Comparison of ENCODE assay signal across 13 cellular contexts in genomic region chr12:57118711-57119271, GRCh38. TPM values are rescaled to one million over a fixed set of nuclear protein-coding genes. Genes with fewer than 3 reads are reported as not detected.
DNase-seq lines count a peak whose midpoint lies in the region; ATAC-seq and TF ChIP-seq lines count a peak whose summit lies in the region.
"Had no signal": no experiment of that assay in that cellular context is flagged by ENCODE, and none has a peak within 500 bp of the region (broad histone marks: within the 10 kb centered on the region; RNA-seq: fewer than 3 reads in every experiment).

No MANE protein-coding gene starts in this region.

- peaks cover 8% of the 10 kb centered on the region for H3K4me1 Mint-ChIP-seq in activated CD8-positive, alpha-beta memory T cell treated with anti-CD3 and anti-CD28 coated beads, Interleukin-2, amount 10 ng/mL, durations not matched to agents 7 days and 5 days

- peaks cover 13% of the 10 kb centered on the region for H3K27me3 Mint-ChIP-seq in activated CD8-positive, alpha-beta memory T cell treated with anti-CD3 and anti-CD28 coated beads, Interleukin-2, amount 10 ng/mL, durations not matched to agents 7 days and 5 days

- no peak overlapping the region for H3K4me3 ChIP-seq in epithelial cell of esophagus (ENCODE audit: low read length)
- H3K4me3 ChIP-seq: SK-N-MC, thoracic aorta had no signal

- CTCF ChIA-PET in activated CD8-positive, alpha-beta memory T cell treated with anti-CD3 and anti-CD28 coated beads, Interleukin-2, amount 10 ng/mL, durations not matched to agents 7 days and 5 days (lab: Charles Lee) = interaction anchor here (1.7 kb wide), 1 partner anchor 57 kb away, joined by 5 read pairs; no protein-coding TSS in a partner anchor
- CTCF ChIA-PET in HEK293T (lab: Yijun Ruan, JAX) = no interaction called here

- H3K4me3 Mint-ChIP-seq in activated CD8-positive, alpha-beta memory T cell treated with anti-CD3 and anti-CD28 coated beads, Interleukin-2, amount 10 ng/mL, durations not matched to agents 7 days and 5 days = no peak overlapping the region

- intact Hi-C loops in sciatic nerve (cut with DNase I) = no loop called here

- peaks cover 3% of the 10 kb centered on the region for H3K36me3 Mint-ChIP-seq in activated CD8-positive, alpha-beta memory T cell treated with anti-CD3 and anti-CD28 coated beads, Interleukin-2, amount 10 ng/mL, durations not matched to agents 7 days and 5 days

- POLR2A ChIA-PET in HEK293T (lab: Yijun Ruan, JAX) = no interaction called here

- H3K27ac Mint-ChIP-seq in activated CD8-positive, alpha-beta memory T cell treated with anti-CD3 and anti-CD28 coated beads, Interleukin-2, amount 10 ng/mL, durations not matched to agents 7 days and 5 days = no peak overlapping the region

- peak; percentile 76 for ATAC-seq in sciatic nerve
- no peak for ATAC-seq in activated CD8-positive, alpha-beta memory T cell treated with anti-CD3 and anti-CD28 coated beads, Interleukin-2, amount 10 ng/mL, durations not matched to agents 7 days and 5 days

- DNase-seq in SKM-1 treated with dmso at 0.1 percent for 144 hours (lab: John Stamatoyannopoulos, UW; ENCODE audit: unreplicated experiment) = peak; percentile 20
- no peak for DNase-seq in SKM-1 (lab: John Stamatoyannopoulos, UW; ENCODE audit: unreplicated experiment)
- DNase-seq in NOMO-1 treated with dmso at 0.1 percent for 144 hours (lab: John Stamatoyannopoulos, UW; ENCODE audit: unreplicated experiment) = peak; percentile 67
- peak; percentile 81 for DNase-seq in epithelial cell of esophagus (ENCODE audit: low read depth)
- no peak for DNase-seq in sciatic nerve (ENCODE audit: low spot score)
- no peak for DNase-seq in activated CD8-positive, alpha-beta memory T cell treated with anti-CD3 and anti-CD28 coated beads, Interleukin-2, amount 10 ng/mL, durations not matched to agents 7 days and 5 days
- DNase-seq in HEK293T (ENCODE audit: extremely low spot score) = no peak
- DNase-seq in ecto neural progenitor cell (ENCODE audit: low spot score) = no peak
- DNase-seq: activated T-cell treated with anti-CD3 and anti-CD28 coated beads, Interleukin-2, amount 50 U/mL, for 1 hour had no signal

- peaks cover 4% of the 10 kb centered on the region for H3K9me3 Mint-ChIP-seq in activated CD8-positive, alpha-beta memory T cell treated with anti-CD3 and anti-CD28 coated beads, Interleukin-2, amount 10 ng/mL, durations not matched to agents 7 days and 5 days (ENCODE audit: low read depth)

- no peak for TF ChIP-seq CTCF in epithelial cell of esophagus (IDR thresholded peaks at IDR 0.05; ENCODE audit: insufficient read depth, low read depth, low read length, missing control alignments)

TF ChIP-seq in HEK293T, 16 proteins besides CTCF, POLR2A, EP300 and RAD21:
- no peak for TF ChIP-seq HDGF (IDR thresholded peaks at IDR 0.05; ENCODE audit: borderline replicate concordance)
- TF ChIP-seq L3MBTL2 (conservative IDR thresholded peaks at IDR 0.05) = no peak
- TF ChIP-seq TARDBP (IDR thresholded peaks at IDR 0.05) = no peak

RNA-seq across cellular contexts. Expression of gene STAT6, which starts 7.6 kb away (rescaled TPM):
- 187 TPM for total RNA-seq in sciatic nerve
- total RNA-seq in activated CD8-positive, alpha-beta memory T cell treated with anti-CD3 and anti-CD28 coated beads, Interleukin-2, amount 10 ng/mL, durations not matched to agents 7 days and 5 days = 100 to 1,000 TPM in 1 of 2 experiments, 10 to 100 TPM in 1; 99.1 to 104 TPM

RNA-seq across cellular contexts. Expression of gene LRP1, which starts 9.5 kb away (rescaled TPM):
- 760 TPM for total RNA-seq in sciatic nerve
- under 1 TPM; 0.33 to 0.85 TPM for total RNA-seq in activated CD8-positive, alpha-beta memory T cell treated with anti-CD3 and anti-CD28 coated beads, Interleukin-2, amount 10 ng/mL, durations not matched to agents 7 days and 5 days

RNA-seq across cellular contexts. Expression of gene LRP1-AS, which starts 28.6 kb away (rescaled TPM):
- not detected for total RNA-seq in sciatic nerve
- not detected for total RNA-seq in activated CD8-positive, alpha-beta memory T cell treated with anti-CD3 and anti-CD28 coated beads, Interleukin-2, amount 10 ng/mL, durations not matched to agents 7 days and 5 days
- total RNA-seq: A172, liver, thoracic aorta had no signal

RNA-seq across cellular contexts. Expression of gene NAB2, which starts 29.9 kb away (rescaled TPM):
- 52.7 TPM for total RNA-seq in sciatic nerve
- total RNA-seq in activated CD8-positive, alpha-beta memory T cell treated with anti-CD3 and anti-CD28 coated beads, Interleukin-2, amount 10 ng/mL, durations not matched to agents 7 days and 5 days = 10 to 100 TPM in 1 of 2 experiments, 1 to 10 TPM in 1; 10.0 to 31.1 TPM

RNA-seq across cellular contexts. Expression of gene NEMP1, which starts 40.2 kb away (rescaled TPM):
- total RNA-seq in sciatic nerve = 13.1 TPM
- total RNA-seq in activated CD8-positive, alpha-beta memory T cell treated with anti-CD3 and anti-CD28 coated beads, Interleukin-2, amount 10 ng/mL, durations not matched to agents 7 days and 5 days = 10 to 100 TPM; 60.5 to 66.1 TPM

Comparison
In these comparisons a context has a peak if more than half of its experiments do, and no peak if none do; other contexts are left out.
1. DNase-seq: peak in SKM-1 treated with dmso at 0.1 percent for 144 hours (single experiment), NOMO-1 treated with dmso at 0.1 percent for 144 hours (single experiment) and epithelial cell of esophagus (single experiment); none in SKM-1 (single experiment), sciatic nerve (single experiment), activated CD8-positive, alpha-beta memory T cell treated with anti-CD3 and anti-CD28 coated beads, Interleukin-2, amount 10 ng/mL, durations not matched to agents 7 days and 5 days (single experiment), HEK293T (single experiment) and ecto neural progenitor cell (single experiment).
2. RNA of gene LRP1, which starts 9.5 kb away (total RNA-seq): 760 TPM in sciatic nerve (single experiment); 0.33 to 0.85 TPM in activated CD8-positive, alpha-beta memory T cell treated with anti-CD3 and anti-CD28 coated beads, Interleukin-2, amount 10 ng/mL, durations not matched to agents 7 days and 5 days; every median in the first group is over 100 times any median in the second.